In the genomic region with DNA sequence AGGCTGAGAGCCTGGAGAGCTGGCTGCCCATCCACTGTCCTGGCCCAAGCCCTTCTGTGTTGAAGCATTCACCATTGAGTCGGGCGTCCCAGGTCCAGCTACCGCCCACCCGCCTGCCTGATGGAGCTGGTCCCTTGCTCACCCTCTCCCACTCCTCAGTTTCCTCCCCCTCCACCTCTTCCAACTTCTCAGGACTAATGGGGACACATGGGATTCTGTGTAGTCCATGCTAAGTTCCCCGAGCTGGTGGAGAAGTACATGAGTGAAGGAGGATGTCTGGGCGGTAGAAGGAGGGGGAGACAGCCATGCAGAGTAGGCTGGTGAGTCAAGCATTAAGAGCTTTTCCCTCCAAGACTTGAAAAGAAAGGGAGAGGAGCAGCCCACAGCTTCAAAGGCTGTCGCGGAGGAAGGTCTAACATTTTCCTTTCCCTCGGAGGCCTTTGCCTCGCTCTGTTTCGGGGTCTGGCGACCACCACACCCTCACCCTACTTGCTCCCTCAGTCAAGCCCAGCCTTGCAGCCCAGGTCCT, we compare ENCODE assay signal across 19 cellular contexts. TPM values are rescaled to one million over a fixed set of nuclear protein-coding genes. Genes with fewer than 3 reads are reported as not detected.
A peak's percentile ranks its signal among the peaks of the same experiment; 100 is the strongest.
DNase-seq lines count a peak whose midpoint lies in the region; ATAC-seq and TF ChIP-seq lines count a peak whose summit lies in the region.
"Had no signal": no experiment of that assay in that cellular context is flagged by ENCODE, and none has a peak within 500 bp of the region (broad histone marks: within the 10 kb centered on the region; RNA-seq: fewer than 3 reads in every experiment).

No MANE protein-coding gene starts in this region.

- H3K9me3 ChIP-seq in lower lobe of right lung: no peaks in the 10 kb centered on the region

- no peaks in the 10 kb centered on the region for H3K36me3 ChIP-seq in lower lobe of right lung

- intact Hi-C loops in lower lobe of right lung (cut with DNase I): no loop called here

- DNase-seq in AG08395 (ENCODE audit: low spot score) (peak; percentile 39), HT1080 (ENCODE audit: low read depth) (peak; percentile 44), amniotic epithelial cell (ENCODE audit: low read depth) (peak; percentile 57), lower lobe of right lung (no peak), DMS153 treated with DMSO at 0.1 percent for 48 hours (lab: John Stamatoyannopoulos, UW; ENCODE audit: unreplicated experiment) (no peak), GF-D8 (lab: John Stamatoyannopoulos, UW) (no peak), foreskin melanocyte (no peak)
- DNase-seq in stimulated activated CD4-positive, alpha-beta T cell treated with anti-CD3 and anti-CD28 coated beads, Interleukin-15, amount 100 ng/mL, for 24 hours: no peak
- DNase-seq: DMS79, H7, KBM-7, NCI-H1417, NCI-H1930, NCI-H510A, NCI-H82 had no signal

- ATAC-seq in lower lobe of right lung: peak; percentile 4 to 57
- ATAC-seq: Panc1, Right ventricle myocardium inferior had no signal

- peak overlapping the region; percentile 49 for H3K27ac ChIP-seq in lower lobe of right lung
- H3K27ac ChIP-seq: SK-N-MC had no signal

- H3K4me1 ChIP-seq in lower lobe of right lung: peaks cover 6% of the 10 kb centered on the region

- H3K4me3 ChIP-seq in lower lobe of right lung: peak overlapping the region; percentile 39
- H3K4me3 ChIP-seq: SK-N-MC had no signal

- TF ChIP-seq CTCF in lower lobe of right lung (IDR thresholded peaks at IDR 0.05): no peak

- peaks cover 5% of the 10 kb centered on the region for H3K27me3 ChIP-seq in lower lobe of right lung (ENCODE audit: low read depth)

RNA-seq across cellular contexts. Expression of gene SLC26A9, which starts 0.6 kb away (rescaled TPM):
- total RNA-seq in HT1080 (2014; rRNA removed; shearing (Covaris generic)): 0.03 and 0.10 TPM in 2 replicates
- polyA plus RNA-seq in HT1080 (2015; cell fraction: cytosol; rRNA removed): 0.13 and 0.19 TPM in 2 replicates
- 0.37 and 0.68 TPM in 2 replicates for polyA plus RNA-seq in HT1080 (2015; cell fraction: nucleus; rRNA removed)
- 18.2 TPM for total RNA-seq in lower lobe of right lung
- total RNA-seq: A172, H7 had no signal

Comparison
In these comparisons a context has a peak if more than half of its experiments do, and no peak if none do; other contexts are left out.
1. DNase-seq: peak in AG08395 (single experiment), HT1080 (single experiment) and amniotic epithelial cell (single experiment); none in lower lobe of right lung (single experiment), DMS153 treated with DMSO at 0.1 percent for 48 hours (single experiment), stimulated activated CD4-positive, alpha-beta T cell treated with anti-CD3 and anti-CD28 coated beads, Interleukin-15, amount 100 ng/mL, for 24 hours (single experiment), GF-D8 (single experiment) and foreskin melanocyte (single experiment).
2. RNA of gene SLC26A9, which starts 0.6 kb away (total RNA-seq): 18.2 TPM in lower lobe of right lung (single experiment); 0.03 to 0.10 TPM in HT1080; every median in the first group is over 10 times any median in the second.